1 cellular context compared by ENCODE assay signal in genomic region chr19:38929929-38930775, GRCh38.
TF ChIP-seq lines count a peak whose summit lies in the region.

TSS of gene SARS2 (minus strand) at chr19:38930763. CDS start at chr19:38930736, 27 bp downstream.

TF ChIP-seq in HepG2, 621 proteins besides CTCF, POLR2A, EP300 and RAD21 (continued from another document and continues in another):
- no peak for TF ChIP-seq HNRNPUL1 (IDR thresholded peaks at IDR 0.05; ENCODE audit: low read depth, low read length)
- TF ChIP-seq ZNF768 (CRISPR knock-in tag; IDR thresholded peaks at IDR 0.05): no peak
- no peak for TF ChIP-seq ZNF674 (CRISPR knock-in tag; IDR thresholded peaks at IDR 0.05; ENCODE audit: low read depth)
- TF ChIP-seq PRPF4 (IDR thresholded peaks at IDR 0.05; ENCODE audit: low read depth, low read length, poor library complexity, severe bottlenecking): no peak
- TF ChIP-seq TBP (CRISPR knock-in tag; IDR thresholded peaks at IDR 0.05): 0 out of 2 replicates have a peak, but pooled peaks have one; percentile 65
- 0 out of 2 replicates have a peak, but pooled peaks have one; percentile 12 for TF ChIP-seq KDM3A (CRISPR knock-in tag; IDR thresholded peaks at IDR 0.05; ENCODE audit: low read depth)
- TF ChIP-seq ZNF574 (CRISPR knock-in tag; IDR thresholded peaks at IDR 0.05): peak; percentile 83
- TF ChIP-seq CREB3 (CRISPR knock-in tag; IDR thresholded peaks at IDR 0.05): no peak
- no peak for TF ChIP-seq FOXA1 (IDR thresholded peaks at IDR 0.05)
- TF ChIP-seq FOXA1 (CRISPR knock-in tag; IDR thresholded peaks at IDR 0.05): no peak
- TF ChIP-seq PAX8 (CRISPR knock-in tag; IDR thresholded peaks at IDR 0.05; ENCODE audit: borderline replicate concordance): no peak
- no peak for TF ChIP-seq CBX2 (IDR thresholded peaks at IDR 0.05; ENCODE audit: low read depth, low read length)
- TF ChIP-seq CBX2 (CRISPR knock-in tag; IDR thresholded peaks at IDR 0.05; ENCODE audit: low read depth): no peak
- no peak for TF ChIP-seq ZNF180 (CRISPR knock-in tag; IDR thresholded peaks at IDR 0.05; ENCODE audit: borderline replicate concordance, low read depth)
- no peak for TF ChIP-seq ZNF432 (CRISPR knock-in tag; IDR thresholded peaks at IDR 0.05; ENCODE audit: borderline replicate concordance)
- TF ChIP-seq ZFX (CRISPR knock-in tag; IDR thresholded peaks at IDR 0.05; ENCODE audit: low read depth): peak; percentile 81
- TF ChIP-seq ZNF883 (CRISPR knock-in tag; IDR thresholded peaks at IDR 0.05; ENCODE audit: not compliant biosample characterization): no peak
- TF ChIP-seq JUNB (CRISPR knock-in tag; IDR thresholded peaks at IDR 0.05; ENCODE audit: borderline replicate concordance): no peak
- no peak for TF ChIP-seq ZNF382 (CRISPR knock-in tag; IDR thresholded peaks at IDR 0.05; ENCODE audit: borderline replicate concordance)
- peak; percentile 69; the same call in 1 of the 2 replicates for TF ChIP-seq MAZ (IDR thresholded peaks at IDR 0.05; ENCODE audit: borderline replicate concordance, low read depth, low read length)
- TF ChIP-seq MAZ (CRISPR knock-in tag; IDR thresholded peaks at IDR 0.05; ENCODE audit: low read depth): no peak
- TF ChIP-seq SNAPC4 (CRISPR knock-in tag; IDR thresholded peaks at IDR 0.05): no peak
- no peak for TF ChIP-seq ZBTB7A (CRISPR knock-in tag; IDR thresholded peaks at IDR 0.05)
- no peak for TF ChIP-seq ELK4 (CRISPR knock-in tag; IDR thresholded peaks at IDR 0.05; ENCODE audit: borderline replicate concordance)
- no peak for TF ChIP-seq ZNF629 (CRISPR knock-in tag; conservative IDR thresholded peaks at IDR 0.05)
- TF ChIP-seq SSRP1 (CRISPR knock-in tag; IDR thresholded peaks at IDR 0.05): no peak
- peak; percentile 62; the same call in 1 of the 2 replicates for TF ChIP-seq ZMAT3 (CRISPR knock-in tag; conservative IDR thresholded peaks at IDR 0.05)
- TF ChIP-seq ZNF546 (CRISPR knock-in tag; conservative IDR thresholded peaks at IDR 0.05): no peak
- TF ChIP-seq HHEX (CRISPR knock-in tag; IDR thresholded peaks at IDR 0.05): no peak
- no peak for TF ChIP-seq ZFP36 (IDR thresholded peaks at IDR 0.05; ENCODE audit: borderline replicate concordance, low read depth, low read length, partially characterized antibody)
- TF ChIP-seq ZNF234 (CRISPR knock-in tag; conservative IDR thresholded peaks at IDR 0.05): no peak
- TF ChIP-seq ZNF276 (CRISPR knock-in tag; IDR thresholded peaks at IDR 0.05; ENCODE audit: low read depth): no peak
- no peak for TF ChIP-seq ESRRA (CRISPR knock-in tag; IDR thresholded peaks at IDR 0.05; ENCODE audit: low read depth)
- peak; percentile 58; the same call in 1 of the 2 replicates for TF ChIP-seq MYC (CRISPR knock-in tag; IDR thresholded peaks at IDR 0.05; ENCODE audit: borderline replicate concordance)
- no peak for TF ChIP-seq GPBP1L1 (CRISPR knock-in tag; IDR thresholded peaks at IDR 0.05)
- no peak; the same call in 1 of the 2 replicates for TF ChIP-seq ZNF737 (CRISPR knock-in tag; IDR thresholded peaks at IDR 0.05; ENCODE audit: borderline replicate concordance)
- no peak for TF ChIP-seq DBP (CRISPR knock-in tag; IDR thresholded peaks at IDR 0.05; ENCODE audit: not compliant biosample characterization)
- no peak for TF ChIP-seq ZUFSP (CRISPR knock-in tag; IDR thresholded peaks at IDR 0.05; ENCODE audit: borderline replicate concordance)
- TF ChIP-seq BRCA1 (CRISPR knock-in tag; IDR thresholded peaks at IDR 0.05): no peak
- TF ChIP-seq SRF (IDR thresholded peaks at IDR 0.05; ENCODE audit: low read depth, low read length): no peak
- no peak for TF ChIP-seq NFE2L2 (IDR thresholded peaks at IDR 0.05; ENCODE audit: low read length)
- no peak for TF ChIP-seq NCOR1 (IDR thresholded peaks at IDR 0.05; ENCODE audit: borderline replicate concordance, low read length)
- TF ChIP-seq ZKSCAN8 (CRISPR knock-in tag; IDR thresholded peaks at IDR 0.05; ENCODE audit: borderline replicate concordance): 0 out of 2 replicates have a peak, but pooled peaks have one; percentile 62
- 0 out of 2 replicates have a peak, but pooled peaks have one; percentile 33 for TF ChIP-seq BRD4 (CRISPR knock-in tag; IDR thresholded peaks at IDR 0.05)
- TF ChIP-seq TFDP1 (CRISPR knock-in tag; IDR thresholded peaks at IDR 0.05; ENCODE audit: borderline replicate concordance): no peak; the same call in 1 of the 2 replicates
- no peak for TF ChIP-seq TRIM22 (IDR thresholded peaks at IDR 0.05)
